Comparison of ENCODE assay signal across 8 cellular contexts in genomic region chr11:14520902-14521151, GRCh38. TPM values are rescaled to one million over a fixed set of nuclear protein-coding genes. Genes with fewer than 3 reads are reported as not detected.
A peak's percentile ranks its signal among the peaks of the same experiment; 100 is the strongest.
DNase-seq lines count a peak whose midpoint lies in the region; ATAC-seq, FAIRE-seq and TF ChIP-seq lines count a peak whose summit lies in the region.

No MANE protein-coding gene starts in this region.

- H3K4me3 Mint-ChIP-seq in CD4-positive, alpha-beta memory T cell = peak overlapping the region; percentile 93 to 99 (median 98)
- H3K4me3 Mint-ChIP-seq in neural progenitor cell = peak overlapping the region; percentile 94

- H2AFZ ChIP-seq in MM.1S (ENCODE audit: low read length) (peak overlapping the region; percentile 51), neural progenitor cell (replicated peaks) (peak overlapping the region; percentile 98)

- H3K4me1 ChIP-seq in CD4-positive, alpha-beta memory T cell (ENCODE audit: insufficient read depth, low read length) = peaks cover 27% of the 10 kb centered on the region
- H3K4me1 ChIP-seq in MM.1S (ENCODE audit: low read length) (no peaks in the 10 kb centered on the region), neural progenitor cell (peaks cover 7% of the 10 kb centered on the region)

- DNase-seq in CD4-positive, alpha-beta memory T cell = no peak
- DNase-seq in MM.1S (no peak), dorsolateral prefrontal cortex (no peak), neural progenitor cell (ENCODE audit: low spot score) (no peak), head of caudate nucleus (no peak), ecto neural progenitor cell (ENCODE audit: low spot score) (no peak), RCC 7860 (ENCODE audit: low spot score) (no peak)

- H3K9me2 ChIP-seq in MM.1S (replicated peaks; ENCODE audit: insufficient read depth, low read length) = no peaks in the 10 kb centered on the region

- POLR2A ChIA-PET in CD4-positive, alpha-beta memory T cell (lab: Charles Lee; ENCODE audit: partially characterized antibody) = interaction anchor here (0.8 to 3.3 kb wide), 13 partner anchors 13 to 387 kb away, joined by 3 to 37 read pairs (median 8); partner anchors contain the start of genes COPB1, CYP2R1 and PDE3B

- H3K27me3 ChIP-seq in CD4-positive, alpha-beta memory T cell (ENCODE audit: insufficient read depth, low read length) = no peaks in the 10 kb centered on the region
- H3K27me3 ChIP-seq in MM.1S (replicated peaks; ENCODE audit: insufficient read depth, low read length) = no peaks in the 10 kb centered on the region
- H3K27me3 ChIP-seq in dorsolateral prefrontal cortex = no peaks in the 10 kb centered on the region
- H3K27me3 ChIP-seq in neural progenitor cell = no peaks in the 10 kb centered on the region

- intact Hi-C loops in CD4-positive, alpha-beta memory T cell (cut with micrococcal nuclease) = loop anchor here (1.0 kb wide), 6 partner anchors 22 to 384 kb away; partner anchors contain the start of gene COPB1
- intact Hi-C loops in dorsolateral prefrontal cortex (cut with DNase I) = loop anchor here (5.0 kb wide), 1 partner anchor 371 kb away; the partner anchor contains the start of gene CYP2R1 (in 2 of the 2)
- intact Hi-C loops in head of caudate nucleus (cut with DNase I) = no loop called here

- no peak for ATAC-seq in GM19328 (IDR thresholded peaks at IDR 0.05; ENCODE audit: unreplicated experiment)

- peak overlapping the region; percentile 99 for H3K27ac ChIP-seq in CD4-positive, alpha-beta memory T cell (ENCODE audit: low read depth, low read length)
- peak overlapping the region; percentile 88 for H3K27ac ChIP-seq in MM.1S (ENCODE audit: low read length)
- H3K27ac ChIP-seq in dorsolateral prefrontal cortex = peak overlapping the region in 56 of 59 donors; percentile 40 to 96 (median 88)
- no peak overlapping the region for H3K27ac ChIP-seq in neural progenitor cell

- H3K27me3 Mint-ChIP-seq in CD4-positive, alpha-beta memory T cell = no peaks in the 10 kb centered on the region
- H3K27me3 Mint-ChIP-seq in neural progenitor cell (ENCODE audit: insufficient read depth, low read depth) = no peaks in the 10 kb centered on the region

- TF ChIP-seq CTCF in MM.1S (IDR thresholded peaks at IDR 0.05; ENCODE audit: low read length) (no peak), dorsolateral prefrontal cortex (IDR thresholded peaks at IDR 0.05 in 54 of 56, conservative IDR thresholded peaks at IDR 0.05 in 2 of 56; ENCODE audit: low read depth in 1 of 56, partially characterized antibody in 56 of 56) (no peak), neural progenitor cell (IDR thresholded peaks at IDR 0.05) (no peak)

- peak overlapping the region; percentile 95 to 98 (median 98) for H3K27ac Mint-ChIP-seq in CD4-positive, alpha-beta memory T cell
- peak overlapping the region; percentile 43 for H3K27ac Mint-ChIP-seq in neural progenitor cell

- peaks cover 15 to 36% of the 10 kb centered on the region in 2 donors for H3K36me3 Mint-ChIP-seq in CD4-positive, alpha-beta memory T cell
- H3K36me3 Mint-ChIP-seq in neural progenitor cell = peaks cover 10% of the 10 kb centered on the region

- peak overlapping the region; percentile 63 to 95 for H3K4me3 ChIP-seq in CD4-positive, alpha-beta memory T cell (ENCODE audit: low read length in 2 of 2)
- peak overlapping the region; percentile 85 for H3K4me3 ChIP-seq in MM.1S (ENCODE audit: low read length)
- peak overlapping the region; percentile 67 to 99 (median 92) for H3K4me3 ChIP-seq in dorsolateral prefrontal cortex
- H3K4me3 ChIP-seq in neural progenitor cell = peak overlapping the region; percentile 90

- H3K9ac ChIP-seq in MM.1S (ENCODE audit: low read length) (peak overlapping the region; percentile 97), neural progenitor cell (no peak overlapping the region)

- no peaks in the 10 kb centered on the region for H4K20me1 ChIP-seq in MM.1S (ENCODE audit: insufficient read depth, low read length)
- H4K20me1 ChIP-seq in neural progenitor cell (ENCODE audit: low read depth) = no peaks in the 10 kb centered on the region

- peaks cover 15% of the 10 kb centered on the region for H3K36me3 ChIP-seq in CD4-positive, alpha-beta memory T cell (ENCODE audit: insufficient read depth, low read length)
- H3K36me3 ChIP-seq in MM.1S (replicated peaks; ENCODE audit: insufficient read depth, low read length) (peaks cover 7% of the 10 kb centered on the region), neural progenitor cell (peaks cover 10% of the 10 kb centered on the region)

- CTCF ChIA-PET in CD4-positive, alpha-beta memory T cell (lab: Charles Lee; ENCODE audit: partially characterized antibody) = interaction anchor here (0.8 to 2.4 kb wide), 9 partner anchors 9 to 386 kb away, joined by 3 to 34 read pairs (median 4); partner anchors contain the start of genes COPB1 and CYP2R1

- H3K4me2 ChIP-seq in MM.1S (ENCODE audit: low read depth, low read length) = peak overlapping the region; percentile 80
- H3K4me2 ChIP-seq in neural progenitor cell = peak overlapping the region; percentile 86

- no peaks in the 10 kb centered on the region for H3K9me3 Mint-ChIP-seq in CD4-positive, alpha-beta memory T cell
- no peaks in the 10 kb centered on the region for H3K9me3 Mint-ChIP-seq in neural progenitor cell

- FAIRE-seq in RCC 7860 (lab: Jason Lieb, UNC) = no peak

- H3F3A ChIP-seq in MM.1S (ENCODE audit: insufficient read depth, low read length) = peaks cover 7% of the 10 kb centered on the region
- peaks cover 7% of the 10 kb centered on the region for H3F3A ChIP-seq in neural progenitor cell (ENCODE audit: low read depth)

- H3K79me2 ChIP-seq in MM.1S (ENCODE audit: low read length) (peaks cover 41% of the 10 kb centered on the region), neural progenitor cell (ENCODE audit: low read depth) (peaks cover 28% of the 10 kb centered on the region)

- H3K9me3 ChIP-seq in CD4-positive, alpha-beta memory T cell (ENCODE audit: control insufficient read depth in 1 of 2, low read length in 2 of 2) = no peaks in the 10 kb centered on the region
- no peaks in the 10 kb centered on the region for H3K9me3 ChIP-seq in MM.1S (replicated peaks; ENCODE audit: insufficient read depth, low read length)
- H3K9me3 ChIP-seq in neural progenitor cell (ENCODE audit: low read depth) = no peaks in the 10 kb centered on the region

- H3K4me1 Mint-ChIP-seq in CD4-positive, alpha-beta memory T cell = peaks cover 17 to 41% (median 29%) of the 10 kb centered on the region in 4 donors
- peaks cover 18% of the 10 kb centered on the region for H3K4me1 Mint-ChIP-seq in neural progenitor cell

RNA-seq across cellular contexts. Expression of gene PSMA1, which starts 0.6 kb away (rescaled TPM):
- total RNA-seq in CD4-positive, alpha-beta memory T cell = 100 to 1,000 TPM in 1 of 2 experiments, 10 to 100 TPM in 1; 95.8 to 105 TPM
- polyA plus RNA-seq in CD4-positive, alpha-beta memory T cell = 100 to 1,000 TPM; 157 to 243 TPM
- total RNA-seq in dorsolateral prefrontal cortex (100 to 1,000 TPM in 48 of 120 experiments, 10 to 100 TPM in 72; 58.7 to 127 (median 94.6) TPM), neural progenitor cell (ENCODE audit: low replicate concordance) (192 and 271 TPM in 2 replicates)

RNA-seq across cellular contexts. Expression of gene COPB1, which starts 21.2 kb away (rescaled TPM):
- total RNA-seq in CD4-positive, alpha-beta memory T cell = 10 to 100 TPM; 79.8 to 82.1 TPM
- polyA plus RNA-seq in CD4-positive, alpha-beta memory T cell = 10 to 100 TPM; 93.4 to 94.0 TPM
- total RNA-seq in dorsolateral prefrontal cortex (10 to 100 TPM; 37.4 to 62.0 (median 47.8) TPM), neural progenitor cell (ENCODE audit: low replicate concordance) (157 and 212 TPM in 2 replicates)
